33 cellular contexts compared by ENCODE assay signal in genomic region chr1:201072922-201073321, GRCh38. TPM values are rescaled to one million over a fixed set of nuclear protein-coding genes. Genes with fewer than 3 reads are reported as not detected.
"Had no signal": no experiment of that assay in that cellular context is flagged by ENCODE, and none has a peak within 500 bp of the region (broad histone marks: within the 10 kb centered on the region; RNA-seq: fewer than 3 reads in every experiment).

No MANE protein-coding gene starts in this region.

- H3K9me3 Mint-ChIP-seq: activated CD8-positive, alpha-beta T cell treated with anti-CD3 and anti-CD28 coated beads for 36 hours; activated naive CD4-positive, alpha-beta T cell treated with anti-CD3 and anti-CD28 coated beads, Interleukin-2, amount 50 U/mL, for 24 hours; activated T-cell treated with anti-CD3 and anti-CD28 coated beads, Interleukin-2, amount 50 U/mL, for 72 hours; activated T-helper 17 cell treated with anti-CD3 and anti-CD28 coated beads, Interleukin-2, amount 50 U/mL, for 72 hours; IgD-negative memory B cell had no signal

- H3K4me1 Mint-ChIP-seq: activated T-helper 17 cell treated with anti-CD3 and anti-CD28 coated beads, Interleukin-2, amount 50 U/mL, for 72 hours had no signal

- H3K4me3 ChIP-seq: Peyer's patch had no signal

- H3K27me3 Mint-ChIP-seq: activated CD8-positive, alpha-beta T cell treated with anti-CD3 and anti-CD28 coated beads for 36 hours; activated naive CD4-positive, alpha-beta T cell treated with anti-CD3 and anti-CD28 coated beads, Interleukin-2, amount 50 U/mL, for 24 hours; activated T-helper 17 cell treated with anti-CD3 and anti-CD28 coated beads, Interleukin-2, amount 50 U/mL, for 72 hours had no signal

- H3K9me3 ChIP-seq: Peyer's patch had no signal

- ATAC-seq: activated CD8-positive, alpha-beta T cell treated with anti-CD3 and anti-CD28 coated beads for 36 hours; activated T-cell treated with anti-CD3 and anti-CD28 coated beads, Interleukin-2, amount 50 U/mL, for 72 hours; activated T-helper 17 cell treated with anti-CD3 and anti-CD28 coated beads, Interleukin-2, amount 50 U/mL, for 72 hours had no signal

- H3K36me3 ChIP-seq: brain microvascular endothelial cell, Peyer's patch, WERI-Rb-1 had no signal

- H3K27me3 ChIP-seq: brain microvascular endothelial cell, Peyer's patch had no signal

- H3K36me3 Mint-ChIP-seq: activated naive CD4-positive, alpha-beta T cell treated with anti-CD3 and anti-CD28 coated beads, Interleukin-2, amount 50 U/mL, for 24 hours; IgD-negative memory B cell had no signal

- H3K4me3 Mint-ChIP-seq: activated CD8-positive, alpha-beta T cell treated with anti-CD3 and anti-CD28 coated beads for 36 hours; activated naive CD4-positive, alpha-beta T cell treated with anti-CD3 and anti-CD28 coated beads, Interleukin-2, amount 50 U/mL, for 24 hours; activated T-cell treated with anti-CD3 and anti-CD28 coated beads, Interleukin-2, amount 50 U/mL, for 72 hours; activated T-helper 17 cell treated with anti-CD3 and anti-CD28 coated beads, Interleukin-2, amount 50 U/mL, for 72 hours; IgD-negative memory B cell had no signal

- DNase-seq: activated CD4-positive, alpha-beta T cell treated with anti-CD3 and anti-CD28 coated beads for 1 hour; activated CD4-positive, alpha-beta T cell treated with anti-CD3 and anti-CD28 coated beads for 48 hours; activated CD4-positive, alpha-beta T cell treated with anti-CD3 and anti-CD28 coated beads, Interleukin-2, amount 50 U/mL, for 4 hours; activated CD4-positive, CD25-positive, alpha-beta regulatory T cell; activated CD8-positive, alpha-beta T cell treated with anti-CD3 and anti-CD28 coated beads for 36 hours; activated gamma-delta T cell; activated naive CD4-positive, alpha-beta T cell treated with Interleukin-2 at 50 U/mL for 16 hours; activated T-cell treated with anti-CD3 and anti-CD28 coated beads, Interleukin-2, amount 50 U/mL, for 1 hour; activated T-cell treated with anti-CD3 and anti-CD28 coated beads, Interleukin-2, amount 50 U/mL, for 72 hours; anterior cingulate cortex; Karpas-422; KBM-7; MV-4-11; NCI-H1092; NCI-H1436 treated with DMSO at 0.1 percent for 48 hours; NCI-H1694 treated with DMSO at 0.1 percent for 48 hours; NCI-H2029; NCI-H345; NCI-H524 treated with DMSO at 0.1 percent for 48 hours; Peyer's patch; RPMI8226; SW 1271; T-helper 1 cell; T-helper 2 cell; T-helper 9 cell; WERI-Rb-1 had no signal

- H3K27ac ChIP-seq: brain microvascular endothelial cell, Peyer's patch, WERI-Rb-1 had no signal

- H3K4me1 ChIP-seq: Peyer's patch had no signal

- H3K27ac Mint-ChIP-seq: activated CD8-positive, alpha-beta T cell treated with anti-CD3 and anti-CD28 coated beads for 36 hours; activated naive CD4-positive, alpha-beta T cell treated with anti-CD3 and anti-CD28 coated beads, Interleukin-2, amount 50 U/mL, for 24 hours; activated T-cell treated with anti-CD3 and anti-CD28 coated beads, Interleukin-2, amount 50 U/mL, for 72 hours; activated T-helper 17 cell treated with anti-CD3 and anti-CD28 coated beads, Interleukin-2, amount 50 U/mL, for 72 hours; IgD-negative memory B cell had no signal

RNA-seq across cellular contexts. Expression of gene CACNA1S, which starts 39.3 kb away (rescaled TPM):
- total RNA-seq: activated CD8-positive, alpha-beta memory T cell treated with anti-CD3 and anti-CD28 coated beads for 36 hours; activated CD8-positive, alpha-beta T cell treated with anti-CD3 and anti-CD28 coated beads for 36 hours; activated T-cell treated with anti-CD3 and anti-CD28 coated beads, Interleukin-2, amount 50 U/mL, for 72 hours; activated T-helper 17 cell treated with anti-CD3 and anti-CD28 coated beads, Interleukin-2, amount 50 U/mL, for 72 hours; MCF 10A; NCI-H460; Peyer's patch had no signal
- polyA plus RNA-seq: IgD-negative memory B cell had no signal

RNA-seq across cellular contexts. Expression of gene ASCL5, which starts 54.1 kb away (rescaled TPM):
- total RNA-seq: activated CD8-positive, alpha-beta memory T cell treated with anti-CD3 and anti-CD28 coated beads for 36 hours; MCF 10A; Peyer's patch had no signal
- polyA plus RNA-seq: IgD-negative memory B cell had no signal
